38 cellular contexts compared by ENCODE assay signal in the genomic region with DNA sequence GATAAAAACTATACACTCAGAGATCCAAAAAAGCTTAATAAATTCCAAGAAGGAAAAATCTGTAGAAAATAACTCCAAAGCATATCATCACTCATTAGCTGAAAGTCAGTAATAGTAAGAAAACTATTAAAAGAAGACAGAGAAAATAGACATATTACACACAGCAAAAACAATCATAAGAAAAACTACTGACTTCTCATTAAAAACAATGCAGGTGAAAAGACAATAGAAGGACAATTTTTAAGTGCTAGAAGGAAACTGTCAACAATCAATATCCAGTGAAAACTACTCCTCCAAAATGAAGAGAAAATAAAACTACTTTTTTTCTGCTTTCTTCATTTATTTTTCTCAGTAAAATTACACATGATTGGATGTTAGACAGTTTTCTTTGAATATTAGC. TPM values are rescaled to one million over a fixed set of nuclear protein-coding genes. Genes with fewer than 3 reads are reported as not detected.
"Had no signal": no experiment of that assay in that cellular context is flagged by ENCODE, and none has a peak within 500 bp of the region (broad histone marks: within the 10 kb centered on the region; RNA-seq: fewer than 3 reads in every experiment).

No MANE protein-coding gene starts in this region.

- DNase-seq: activated CD4-positive, alpha-beta T cell treated with anti-CD3 and anti-CD28 coated beads for 1 hour; activated CD4-positive, alpha-beta T cell treated with anti-CD3 and anti-CD28 coated beads for 48 hours; activated CD4-positive, alpha-beta T cell treated with anti-CD3 and anti-CD28 coated beads, Interleukin-2, amount 50 U/mL, for 4 hours; activated CD4-positive, CD25-positive, alpha-beta regulatory T cell; activated CD8-positive, alpha-beta T cell treated with anti-CD3 and anti-CD28 coated beads for 36 hours; activated gamma-delta T cell; activated naive CD4-positive, alpha-beta T cell treated with Interleukin-2 at 50 U/mL for 16 hours; activated naive CD8-positive, alpha-beta T cell treated with anti-CD3 and anti-CD28 coated beads, Interleukin-2, amount 10 ng/mL, durations not matched to agents 7 days and 5 days; activated T-cell treated with anti-CD3 and anti-CD28 coated beads, Interleukin-2, amount 50 U/mL, for 24 hours; adrenal gland; caudate nucleus; cerebellar nuclear complex; Karpas-422; MG63; NCI-H1048; NCI-H1105 treated with DMSO at 0.1 percent for 48 hours; NCI-H1436; NCI-H1694; NCI-H1930; NCI-H2081 treated with DMSO at 0.1 percent for 48 hours; NCI-H345; NCI-H524 treated with DMSO at 0.1 percent for 48 hours; NK-92 treated with Interleukin-12 subunit alpha and Interleukin-12 subunit beta, amount 100 ng/mL, for 24 hours; PC-3; Peyer's patch; RPMI8226; SHP77 treated with DMSO at 0.1 percent for 48 hours; T-helper 1 cell; T-helper 2 cell; T-helper 9 cell had no signal

- H3K9me3 ChIP-seq: Peyer's patch had no signal

- H3K4me1 ChIP-seq: adrenal gland, Peyer's patch had no signal

- H3K4me3 ChIP-seq: adrenal gland, MG63, Peyer's patch had no signal

- H3K27me3 Mint-ChIP-seq: activated CD8-positive, alpha-beta T cell treated with anti-CD3 and anti-CD28 coated beads for 36 hours; activated naive CD4-positive, alpha-beta T cell treated with anti-CD3 and anti-CD28 coated beads, Interleukin-2, amount 50 U/mL, for 24 hours; activated naive CD8-positive, alpha-beta T cell treated with anti-CD3 and anti-CD28 coated beads, Interleukin-2, amount 10 ng/mL, durations not matched to agents 7 days and 5 days; activated T-cell treated with anti-CD3 and anti-CD28 coated beads, Interleukin-2, amount 50 U/mL, for 24 hours had no signal

- H3K27ac Mint-ChIP-seq: activated CD8-positive, alpha-beta T cell treated with anti-CD3 and anti-CD28 coated beads for 36 hours; activated naive CD4-positive, alpha-beta T cell treated with anti-CD3 and anti-CD28 coated beads, Interleukin-2, amount 50 U/mL, for 24 hours; activated naive CD8-positive, alpha-beta T cell treated with anti-CD3 and anti-CD28 coated beads, Interleukin-2, amount 10 ng/mL, durations not matched to agents 7 days and 5 days; activated T-cell treated with anti-CD3 and anti-CD28 coated beads, Interleukin-2, amount 50 U/mL, for 24 hours; activated T-helper 2 cell treated with anti-CD3 and anti-CD28 coated beads, Interferon-gamma antibody, Interleukin-2, Interleukin-4, amounts not matched to agents 10 μg/mL and 5 μg/mL and 100 μg/mL, durations not matched to agents 14 hours and 24 hours and 36 hours; brain had no signal

- H3K4me3 Mint-ChIP-seq: activated CD8-positive, alpha-beta T cell treated with anti-CD3 and anti-CD28 coated beads for 36 hours; activated naive CD4-positive, alpha-beta T cell treated with anti-CD3 and anti-CD28 coated beads, Interleukin-2, amount 50 U/mL, for 24 hours; activated naive CD8-positive, alpha-beta T cell treated with anti-CD3 and anti-CD28 coated beads, Interleukin-2, amount 10 ng/mL, durations not matched to agents 7 days and 5 days; activated T-cell treated with anti-CD3 and anti-CD28 coated beads, Interleukin-2, amount 50 U/mL, for 24 hours; brain had no signal

- H3K27ac ChIP-seq: adrenal gland, Peyer's patch had no signal

- H3K4me1 Mint-ChIP-seq: activated naive CD4-positive, alpha-beta T cell treated with anti-CD3 and anti-CD28 coated beads, Interleukin-2, amount 50 U/mL, for 24 hours; activated naive CD8-positive, alpha-beta T cell treated with anti-CD3 and anti-CD28 coated beads, Interleukin-2, amount 10 ng/mL, durations not matched to agents 7 days and 5 days; brain had no signal

- FAIRE-seq: bronchial epithelial cell, colon had no signal

- ATAC-seq: activated CD8-positive, alpha-beta T cell treated with anti-CD3 and anti-CD28 coated beads for 36 hours; PC-3; SK-N-SH treated with all-trans-retinoic acid at 6 μM for 48 hours had no signal

- H3K27me3 ChIP-seq: adrenal gland, MG63, Peyer's patch had no signal

- H3K36me3 ChIP-seq: adrenal gland, Peyer's patch had no signal

RNA-seq across cellular contexts. Expression of gene BLID, which starts 56.5 kb away (rescaled TPM):
- total RNA-seq: activated CD8-positive, alpha-beta memory T cell treated with anti-CD3 and anti-CD28 coated beads for 36 hours; activated CD8-positive, alpha-beta T cell treated with anti-CD3 and anti-CD28 coated beads for 36 hours; activated naive CD8-positive, alpha-beta T cell treated with anti-CD3 and anti-CD28 coated beads, Interleukin-2, amount 10 ng/mL, durations not matched to agents 7 days and 5 days; activated T-helper 2 cell treated with anti-CD3 and anti-CD28 coated beads, Interferon-gamma antibody, Interleukin-2, Interleukin-4, amounts not matched to agents 10 μg/mL and 5 μg/mL and 100 μg/mL, durations not matched to agents 14 hours and 24 hours and 36 hours; bronchial epithelial cell; NCI-H460; Peyer's patch had no signal
- polyA plus RNA-seq: adrenal gland had no signal
